ENCODE assay signal across 8 cellular contexts in the genomic region with DNA sequence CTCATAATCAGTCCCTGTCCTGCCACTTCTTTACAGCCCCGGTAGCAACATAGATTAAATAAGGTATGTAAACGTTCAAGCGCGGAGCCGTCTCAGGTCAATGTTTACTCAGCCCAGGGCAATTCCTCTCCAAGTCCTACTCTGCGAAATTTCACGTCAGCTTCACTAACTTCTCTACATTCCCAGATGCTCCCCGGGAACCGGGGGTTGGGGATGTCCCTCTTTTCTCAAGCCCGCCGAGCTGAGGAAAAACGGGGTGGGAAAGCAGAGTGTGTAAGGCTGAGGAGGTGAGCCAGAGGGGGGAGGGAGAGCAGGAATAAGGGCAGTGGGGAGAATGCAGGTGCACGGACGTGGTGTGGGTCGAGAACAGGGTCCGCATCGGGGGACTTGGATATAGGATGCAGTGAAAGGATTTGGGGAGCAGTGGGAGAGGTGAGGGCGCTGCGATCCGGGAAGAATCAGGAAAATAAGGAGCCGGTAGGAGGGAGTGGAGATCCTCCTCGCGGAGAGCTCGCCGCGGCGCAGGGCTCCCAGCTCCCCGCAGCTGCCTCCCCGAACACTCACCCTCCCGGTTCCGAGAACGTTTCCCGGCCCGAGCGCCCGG. TPM values are rescaled to one million over a fixed set of nuclear protein-coding genes. Genes with fewer than 3 reads are reported as not detected.
DNase-seq lines count a peak whose midpoint lies in the region; ATAC-seq, FAIRE-seq and TF ChIP-seq lines count a peak whose summit lies in the region.

No MANE protein-coding gene starts in this region.

- H3K27me3 ChIP-seq in CD8-positive, alpha-beta T cell (ENCODE audit: insufficient read depth, low read length): no peaks in the 10 kb centered on the region
- no peaks in the 10 kb centered on the region for H3K27me3 ChIP-seq in neutrophil

- H3K36me3 ChIP-seq in CD8-positive, alpha-beta T cell (ENCODE audit: insufficient read depth, low read length): no peaks in the 10 kb centered on the region
- no peaks in the 10 kb centered on the region for H3K36me3 ChIP-seq in neutrophil

- peak overlapping the region; percentile 95 for H3K27ac Mint-ChIP-seq in CD8-positive, alpha-beta T cell
- H3K27ac Mint-ChIP-seq in activated CD8-positive, alpha-beta memory T cell treated with anti-CD3 and anti-CD28 coated beads, Interleukin-2, amount 10 ng/mL, durations not matched to agents 7 days and 5 days: peak overlapping the region; percentile 85

- ATAC-seq in CD8-positive, alpha-beta T cell: no peak
- no peak for ATAC-seq in activated CD8-positive, alpha-beta memory T cell treated with anti-CD3 and anti-CD28 coated beads, Interleukin-2, amount 10 ng/mL, durations not matched to agents 7 days and 5 days
- no peak for ATAC-seq in HG03439 (IDR thresholded peaks at IDR 0.05; ENCODE audit: unreplicated experiment)
- ATAC-seq in HG02798 (IDR thresholded peaks at IDR 0.05; ENCODE audit: poor library complexity, unreplicated experiment): no peak

- H3K4me1 Mint-ChIP-seq in CD8-positive, alpha-beta T cell (ENCODE audit: low read depth): peaks cover 18% of the 10 kb centered on the region
- peaks cover 22% of the 10 kb centered on the region for H3K4me1 Mint-ChIP-seq in activated CD8-positive, alpha-beta memory T cell treated with anti-CD3 and anti-CD28 coated beads, Interleukin-2, amount 10 ng/mL, durations not matched to agents 7 days and 5 days

- intact Hi-C loops in CD8-positive, alpha-beta T cell (cut with DNase I, micrococcal nuclease): loop anchor here (1.0 to 10.0 kb wide), 6 partner anchors 26 to 709 kb away; partner anchors contain the start of genes AHCY (in 2 of the 2), MAP1LC3A (in 2 of the 2), PIGU (in 2 of the 2) and DYNLRB1 (in 1 of the 2)

- H3K4me3 Mint-ChIP-seq in CD8-positive, alpha-beta T cell: peak overlapping the region; percentile 93
- peak overlapping the region; percentile 83 for H3K4me3 Mint-ChIP-seq in activated CD8-positive, alpha-beta memory T cell treated with anti-CD3 and anti-CD28 coated beads, Interleukin-2, amount 10 ng/mL, durations not matched to agents 7 days and 5 days

- H3K27me3 Mint-ChIP-seq in CD8-positive, alpha-beta T cell (ENCODE audit: low read depth): peaks cover 8% of the 10 kb centered on the region
- peaks cover 19% of the 10 kb centered on the region for H3K27me3 Mint-ChIP-seq in activated CD8-positive, alpha-beta memory T cell treated with anti-CD3 and anti-CD28 coated beads, Interleukin-2, amount 10 ng/mL, durations not matched to agents 7 days and 5 days

- peaks cover 14% of the 10 kb centered on the region for H3K4me1 ChIP-seq in CD8-positive, alpha-beta T cell (ENCODE audit: insufficient read depth, low read length)
- peaks cover 50 to 51% of the 10 kb centered on the region in 2 experiments for H3K4me1 ChIP-seq in neutrophil (ENCODE audit: control insufficient read depth in 1 of 2, insufficient read depth in 1 of 2, low read depth in 1 of 2, low read length in 1 of 2)

- no peak for TF ChIP-seq POLR2A in GM12892 (IDR thresholded peaks at IDR 0.05; ENCODE audit: low read depth, low read length)

- no peak for FAIRE-seq in GM12892 (lab: Jason Lieb, UNC)

- H3K4me3 ChIP-seq in CD8-positive, alpha-beta T cell (ENCODE audit: low read depth, low read length): peak overlapping the region; percentile 96
- H3K4me3 ChIP-seq in fibroblast of pulmonary artery (replicated peaks; ENCODE audit: low read depth, low read length): peak overlapping the region; percentile 74
- H3K4me3 ChIP-seq in neutrophil (ENCODE audit: low read depth in 1 of 2, low read length in 1 of 2): peak overlapping the region; percentile 71 to 94

- peaks cover 6% of the 10 kb centered on the region for H3K36me3 Mint-ChIP-seq in CD8-positive, alpha-beta T cell
- no peaks in the 10 kb centered on the region for H3K36me3 Mint-ChIP-seq in activated CD8-positive, alpha-beta memory T cell treated with anti-CD3 and anti-CD28 coated beads, Interleukin-2, amount 10 ng/mL, durations not matched to agents 7 days and 5 days

- H3K9me3 Mint-ChIP-seq in CD8-positive, alpha-beta T cell: no peaks in the 10 kb centered on the region
- no peaks in the 10 kb centered on the region for H3K9me3 Mint-ChIP-seq in activated CD8-positive, alpha-beta memory T cell treated with anti-CD3 and anti-CD28 coated beads, Interleukin-2, amount 10 ng/mL, durations not matched to agents 7 days and 5 days (ENCODE audit: low read depth)

- peak in 4 of 7 experiments; percentile 18 to 56 (median 30) for DNase-seq in CD8-positive, alpha-beta T cell
- DNase-seq in HT-29 (ENCODE audit: low spot score) (peak; percentile 70), fibroblast of pulmonary artery (ENCODE audit: low read depth) (peak; percentile 37), GM12892 (ENCODE audit: insufficient read length) (no peak)
- no peak for DNase-seq in activated CD8-positive, alpha-beta memory T cell treated with anti-CD3 and anti-CD28 coated beads, Interleukin-2, amount 10 ng/mL, durations not matched to agents 7 days and 5 days

- peak overlapping the region; percentile 96 for H3K27ac ChIP-seq in CD8-positive, alpha-beta T cell (ENCODE audit: low read depth, low read length)
- H3K27ac ChIP-seq in neutrophil: peak overlapping the region; percentile 99

- H3K9me3 ChIP-seq in CD8-positive, alpha-beta T cell (ENCODE audit: low read length): no peaks in the 10 kb centered on the region
- H3K9me3 ChIP-seq in neutrophil: no peaks in the 10 kb centered on the region

- CTCF ChIA-PET in CD8-positive, alpha-beta T cell (lab: Charles Lee): interaction anchor here (1.1 to 2.0 kb wide), 3 partner anchors 10 to 141 kb away, joined by 3 to 5 read pairs (median 4); no protein-coding TSS in a partner anchor
- CTCF ChIA-PET in activated CD8-positive, alpha-beta memory T cell treated with anti-CD3 and anti-CD28 coated beads, Interleukin-2, amount 10 ng/mL, durations not matched to agents 7 days and 5 days (lab: Charles Lee): interaction anchor here (0.6 to 3.8 kb wide), 9 partner anchors 23 to 392 kb away, joined by 3 to 21 read pairs (median 3); partner anchors contain the start of genes DYNLRB1 and PIGU

- TF ChIP-seq CTCF in CD8-positive, alpha-beta T cell (IDR thresholded peaks at IDR 0.05): no peak
- TF ChIP-seq CTCF in fibroblast of pulmonary artery (IDR thresholded peaks at IDR 0.05; ENCODE audit: low read length, missing control alignments): no peak
- TF ChIP-seq CTCF in neutrophil (IDR thresholded peaks at IDR 0.05): no peak

- POLR2A ChIA-PET in CD8-positive, alpha-beta T cell (lab: Charles Lee): interaction anchor here (0.5 to 2.3 kb wide), 5 partner anchors 19 to 254 kb away, joined by 3 to 8 read pairs (median 3); partner anchors contain the start of gene PIGU

RNA-seq across cellular contexts. Expression of gene TP53INP2, which starts 0.5 kb away (rescaled TPM):
- 100 to 1,000 TPM; 101 to 103 TPM for total RNA-seq in CD8-positive, alpha-beta T cell
- total RNA-seq in HT-29 (2014; rRNA removed; shearing (Covaris generic)): 3.9 and 4.3 TPM in 2 replicates
- total RNA-seq in activated CD8-positive, alpha-beta memory T cell treated with anti-CD3 and anti-CD28 coated beads, Interleukin-2, amount 10 ng/mL, durations not matched to agents 7 days and 5 days: 1 to 10 TPM; 1.4 to 2.4 TPM
- 2.7 TPM for polyA plus RNA-seq in GM12892 (2012; ENCODE audit: missing spikeins)

RNA-seq across cellular contexts. Expression of gene PIGU, which starts 26.8 kb away (rescaled TPM):
- total RNA-seq in CD8-positive, alpha-beta T cell: 1 to 10 TPM; 3.3 to 5.2 TPM
- total RNA-seq in HT-29 (2014; rRNA removed; shearing (Covaris generic)): 28.9 and 36.2 TPM in 2 replicates
- 10 to 100 TPM; 20.5 to 20.7 TPM for total RNA-seq in activated CD8-positive, alpha-beta memory T cell treated with anti-CD3 and anti-CD28 coated beads, Interleukin-2, amount 10 ng/mL, durations not matched to agents 7 days and 5 days
- polyA plus RNA-seq in GM12892 (2012; ENCODE audit: missing spikeins): 17.4 TPM

Comparison
In these comparisons a context has a peak if more than half of its experiments do, and no peak if none do; other contexts are left out.
1. DNase-seq: peak in CD8-positive, alpha-beta T cell (4 of 7), HT-29 (single experiment) and fibroblast of pulmonary artery (single experiment); none in activated CD8-positive, alpha-beta memory T cell treated with anti-CD3 and anti-CD28 coated beads, Interleukin-2, amount 10 ng/mL, durations not matched to agents 7 days and 5 days (single experiment) and GM12892 (single experiment).
2. RNA of gene TP53INP2, which starts 0.5 kb away (total RNA-seq): 101 to 103 TPM in CD8-positive, alpha-beta T cell; 3.9 to 4.3 TPM in HT-29 and 1.4 to 2.4 TPM in activated CD8-positive, alpha-beta memory T cell treated with anti-CD3 and anti-CD28 coated beads, Interleukin-2, amount 10 ng/mL, durations not matched to agents 7 days and 5 days; every median in the first group is over 10 times any median in the second.
3. Peak in every context shown above with its lines, with median percentiles within 50 percentile points of each other: H3K4me3 ChIP-seq.